Comparison of ENCODE assay signal across 2 cellular contexts in genomic region chr6:36906539-36906938, GRCh38.
TF ChIP-seq lines count a peak whose summit lies in the region.

No MANE protein-coding gene starts in this region.

TF ChIP-seq in liver, 16 proteins besides CTCF, POLR2A, EP300 and RAD21:
- peak in 1 of 2 donors; percentile 39 for TF ChIP-seq GABPA (IDR thresholded peaks at IDR 0.05 in 1 of 2, conservative IDR thresholded peaks at IDR 0.05 in 1 of 2)
- TF ChIP-seq NR2F2 (IDR thresholded peaks at IDR 0.05), result no peak
- peak in 1 of 2 donors; percentile 65 for TF ChIP-seq RXRA (IDR thresholded peaks at IDR 0.05)
- peak in 1 of 2 donors; percentile 45 for TF ChIP-seq JUND (IDR thresholded peaks at IDR 0.05)
- TF ChIP-seq HNF4A (conservative IDR thresholded peaks at IDR 0.05), result peak; percentile 48 to 65
- TF ChIP-seq HNF4G (IDR thresholded peaks at IDR 0.05), result no peak
- TF ChIP-seq REST (IDR thresholded peaks at IDR 0.05), result no peak
- TF ChIP-seq EGR1 (IDR thresholded peaks at IDR 0.05; ENCODE audit: low read depth in 2 of 2), result no peak
- TF ChIP-seq SP1 (IDR thresholded peaks at IDR 0.05), result peak; percentile 37
- peak; percentile 78 for TF ChIP-seq YY1 (IDR thresholded peaks at IDR 0.05)
- TF ChIP-seq ZBTB33 (IDR thresholded peaks at IDR 0.05), result peak; percentile 60
- TF ChIP-seq TAF1 (conservative IDR thresholded peaks at IDR 0.05), result no peak
- TF ChIP-seq FOXA1 (IDR thresholded peaks at IDR 0.05), result peak; percentile 22
- TF ChIP-seq ATF3 (IDR thresholded peaks at IDR 0.05), result no peak
- TF ChIP-seq FOXA2 (IDR thresholded peaks at IDR 0.05), result peak; percentile 42
- peak; percentile 67 for TF ChIP-seq MAX (IDR thresholded peaks at IDR 0.05)
TF ChIP-seq in liver: peak in this region for 10.

TF ChIP-seq in HepG2, 621 proteins besides CTCF, POLR2A, EP300 and RAD21:
- no peak for TF ChIP-seq KIAA2018 (CRISPR knock-in tag; IDR thresholded peaks at IDR 0.05; ENCODE audit: borderline replicate concordance)
- TF ChIP-seq ZNF747 (CRISPR knock-in tag; IDR thresholded peaks at IDR 0.05; ENCODE audit: borderline replicate concordance), result no peak
- TF ChIP-seq NR0B2 (CRISPR knock-in tag; IDR thresholded peaks at IDR 0.05), result no peak
- no peak for TF ChIP-seq ZNF512 (CRISPR knock-in tag; IDR thresholded peaks at IDR 0.05)
- TF ChIP-seq RARG (CRISPR knock-in tag; IDR thresholded peaks at IDR 0.05; ENCODE audit: low read depth), result no peak
- no peak for TF ChIP-seq FLYWCH1 (CRISPR knock-in tag; IDR thresholded peaks at IDR 0.05)
- no peak for TF ChIP-seq ZNF256 (CRISPR knock-in tag; conservative IDR thresholded peaks at IDR 0.05)
- TF ChIP-seq MXD3 (CRISPR knock-in tag; IDR thresholded peaks at IDR 0.05), result no peak
- TF ChIP-seq ZNF142 (CRISPR knock-in tag; IDR thresholded peaks at IDR 0.05), result no peak
- TF ChIP-seq ZBTB3 (CRISPR knock-in tag; IDR thresholded peaks at IDR 0.05; ENCODE audit: borderline replicate concordance, low read depth), result no peak
- no peak for TF ChIP-seq SKIL (CRISPR knock-in tag; IDR thresholded peaks at IDR 0.05; ENCODE audit: borderline replicate concordance)
- TF ChIP-seq ZNF503 (CRISPR knock-in tag; IDR thresholded peaks at IDR 0.05), result no peak
- TF ChIP-seq ZSCAN12 (CRISPR knock-in tag; IDR thresholded peaks at IDR 0.05), result no peak
- no peak for TF ChIP-seq ZNF615 (CRISPR knock-in tag; IDR thresholded peaks at IDR 0.05; ENCODE audit: borderline replicate concordance)
- TF ChIP-seq PAWR (CRISPR knock-in tag; IDR thresholded peaks at IDR 0.05; ENCODE audit: borderline replicate concordance), result no peak
- no peak for TF ChIP-seq TIGD3 (CRISPR knock-in tag; IDR thresholded peaks at IDR 0.05; ENCODE audit: borderline replicate concordance)
- TF ChIP-seq ZBTB39 (CRISPR knock-in tag; IDR thresholded peaks at IDR 0.05), result no peak
